10 cellular contexts compared by ENCODE assay signal in the genomic region with DNA sequence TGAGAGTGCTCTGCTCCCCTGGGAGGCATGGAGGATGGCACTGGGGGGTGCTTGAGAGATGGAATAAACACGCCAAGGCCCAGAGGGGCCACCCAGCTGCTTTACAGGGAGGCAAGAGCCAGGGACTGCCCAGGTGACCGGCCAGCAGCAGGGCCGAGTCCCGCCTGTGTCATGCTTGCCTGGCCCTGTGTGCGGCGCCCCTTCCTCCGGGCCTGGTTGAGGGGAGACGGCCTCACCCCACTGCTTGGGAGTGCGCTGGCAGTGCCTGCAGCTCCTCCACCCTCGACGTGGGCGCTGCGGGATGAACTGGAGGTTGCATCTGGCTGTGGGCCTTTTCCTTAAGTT. TPM values are rescaled to one million over a fixed set of nuclear protein-coding genes. Genes with fewer than 3 reads are reported as not detected.
A peak's percentile ranks its signal among the peaks of the same experiment; 100 is the strongest.
DNase-seq lines count a peak whose midpoint lies in the region; ATAC-seq and TF ChIP-seq lines count a peak whose summit lies in the region.
"Had no signal": no experiment of that assay in that cellular context is flagged by ENCODE, and none has a peak within 500 bp of the region (broad histone marks: within the 10 kb centered on the region; RNA-seq: fewer than 3 reads in every experiment).

No MANE protein-coding gene starts in this region.

- TF ChIP-seq CTCF in IMR-90 (conservative IDR thresholded peaks at IDR 0.05; ENCODE audit: low read depth, low read length) (no peak), coronary artery (IDR thresholded peaks at IDR 0.05) (no peak), testis (IDR thresholded peaks at IDR 0.05) (no peak)

- intact Hi-C loops in IMR-90 (cut with micrococcal nuclease) (no loop called here), testis (cut with DNase I; ENCODE audit: low total_unique reads) (no loop called here)

- 33% methylated on average over 3 of the region's 13 CpGs; no CpG with 5 or more reads in 1 of the 2 experiments for WGBS in IMR-90 (ENCODE audit: extremely low coverage in 2 of 2, insufficient read length in 1 of 2), 2 experiments
- WGBS in testis, 2 donors, result 53 to 65% methylated on average over 8 to 13 of the region's 13 CpGs

- no peak for ATAC-seq in IMR-90 (ENCODE audit: low read depth)
- ATAC-seq: activated CD4-positive, alpha-beta T cell treated with anti-CD3 and anti-CD28 coated beads for 36 hours had no signal

- no peak for DNase-seq in IMR-90
- DNase-seq in coronary artery (ENCODE audit: low spot score), result peak; percentile 74
- no peak for DNase-seq in testis
- DNase-seq in activated gamma-delta T cell (lab: John Stamatoyannopoulos, UW), result no peak
- no peak for DNase-seq in NOMO-1 treated with dmso at 0.1 percent for 144 hours (lab: John Stamatoyannopoulos, UW; ENCODE audit: unreplicated experiment)
- DNase-seq in T-helper 9 cell, result no peak
- DNase-seq: activated CD4-positive, alpha-beta T cell treated with anti-CD3 and anti-CD28 coated beads for 36 hours; activated naive CD4-positive, alpha-beta T cell treated with Interleukin-2 at 50 U/mL for 16 hours; NCI-H2107 had no signal

- dilution Hi-C loops in IMR-90 (cut with HindIII; ENCODE audit: low sequenced_read_pairs, unreplicated experiment), result no loop called here

- peaks cover 3 to 39% of the 10 kb centered on the region in 2 experiments; a peak in 2 of 4 replicates for H3K79me1 ChIP-seq in IMR-90 (ENCODE audit: low read depth in 1 of 2, low read length in 2 of 2)

- TF ChIP-seq RAD21 in IMR-90 (IDR thresholded peaks at IDR 0.05; ENCODE audit: low read length), result no peak

- H2BK20ac ChIP-seq in IMR-90 (ENCODE audit: low read depth, low read length), result peak overlapping the region; percentile 96

- peaks cover 34% of the 10 kb centered on the region for H3K9me1 ChIP-seq in IMR-90 (ENCODE audit: insufficient read depth, low read length)

- H4K8ac ChIP-seq in IMR-90 (ENCODE audit: low read depth in 2 of 2, low read length in 2 of 2), result peak overlapping the region; percentile 96 to 99

- H3K4me3 ChIP-seq in IMR-90 (ENCODE audit: insufficient read depth, low read depth, low read length), result no peak overlapping the region
- H3K4me3 ChIP-seq in coronary artery, result peak overlapping the region; percentile 49
- H3K4me3 ChIP-seq in mucosa of stomach (ENCODE audit: low read length), result no peak overlapping the region
- no peak overlapping the region for H3K4me3 ChIP-seq in testis

- H2AK9ac ChIP-seq in IMR-90 (replicated peaks; ENCODE audit: low read depth, low read length, poor library complexity), result peak overlapping the region; percentile 90

- POLR2A ChIA-PET in IMR-90 (lab: Charles Lee; ENCODE audit: unreplicated experiment), result interaction anchor here (0.7 to 1.3 kb wide), 2 partner anchors 9 to 73 kb away, joined by 3 to 7 read pairs; no protein-coding TSS in a partner anchor

- peak overlapping the region; percentile 95 for H3K27ac ChIP-seq in IMR-90 (ENCODE audit: insufficient read depth, low read length)
- peak overlapping the region; percentile 87 to 99 for H3K27ac ChIP-seq in coronary artery
- H3K27ac ChIP-seq in testis, result peak overlapping the region; percentile 39 to 47

- H2AFZ ChIP-seq in IMR-90 (replicated peaks; ENCODE audit: low read length, poor library complexity), result peak overlapping the region; percentile 89

- TF ChIP-seq POLR2A in IMR-90 (IDR thresholded peaks at IDR 0.05; ENCODE audit: low read depth, low read length) (no peak), testis (IDR thresholded peaks at IDR 0.05) (no peak)

- H3K9ac ChIP-seq in IMR-90 (ENCODE audit: low read depth, low read length) (peak overlapping the region; percentile 86), mucosa of stomach (ENCODE audit: low read length) (peak overlapping the region; percentile 24)

- H3K36me3 ChIP-seq in IMR-90 (ENCODE audit: control insufficient read depth, insufficient read depth, low read length) (no peaks in the 10 kb centered on the region), mucosa of stomach (ENCODE audit: control insufficient read depth, insufficient read depth, low read length) (no peaks in the 10 kb centered on the region), testis (ENCODE audit: low read depth, missing control alignments) (no peaks in the 10 kb centered on the region)

- peak overlapping the region; percentile 95 for H3K4ac ChIP-seq in IMR-90 (ENCODE audit: low read depth, low read length)

- H3K56ac ChIP-seq in IMR-90 (ENCODE audit: extremely low read depth, insufficient read depth, low read length), result peak overlapping the region; percentile 94; the same call in 1 of the 2 replicates

- in situ Hi-C loops in IMR-90 (cut with MboI; ENCODE audit: low sequenced_read_pairs), result no loop called here

- H3K27me3 ChIP-seq in IMR-90 (ENCODE audit: control insufficient read depth, insufficient read depth, low read length) (no peaks in the 10 kb centered on the region), mucosa of stomach (ENCODE audit: control insufficient read depth, insufficient read depth, low read length) (peaks cover 15% of the 10 kb centered on the region), testis (no peaks in the 10 kb centered on the region)

- H3K4me1 ChIP-seq in IMR-90 (ENCODE audit: control insufficient read depth, insufficient read depth, low read length) (peaks cover 42% of the 10 kb centered on the region), mucosa of stomach (ENCODE audit: control insufficient read depth, insufficient read depth, low read length) (peaks cover 32% of the 10 kb centered on the region), testis (peaks cover 40% of the 10 kb centered on the region)

- H3K23ac ChIP-seq in IMR-90 (ENCODE audit: low read depth, low read length), result peak overlapping the region; percentile 97

- H3K9me3 ChIP-seq in IMR-90 (ENCODE audit: control insufficient read depth, insufficient read depth, low read length) (peaks cover 6% of the 10 kb centered on the region), mucosa of stomach (ENCODE audit: control insufficient read depth, low read length) (no peaks in the 10 kb centered on the region), testis (no peaks in the 10 kb centered on the region)

- H4K5ac ChIP-seq in IMR-90 (ENCODE audit: low read depth, low read length), result peak overlapping the region; percentile 89

- H3K18ac ChIP-seq in IMR-90 (ENCODE audit: low read depth, low read length), result peak overlapping the region; percentile 86

- H2BK15ac ChIP-seq in IMR-90 (ENCODE audit: low read depth, low read length), result peak overlapping the region; percentile 98; the same call in 2 of the 3 replicates

- H4K20me1 ChIP-seq in IMR-90 (ENCODE audit: insufficient read depth, low read length), result no peaks in the 10 kb centered on the region

- H2BK120ac ChIP-seq in IMR-90 (ENCODE audit: low read depth, low read length), result peak overlapping the region; percentile 93

- H3K14ac ChIP-seq in IMR-90 (replicated peaks; ENCODE audit: low read depth, low read length), result peak overlapping the region; percentile 97

- H4K91ac ChIP-seq in IMR-90 (ENCODE audit: insufficient read depth, low read depth, low read length), result peak overlapping the region; percentile 85

- peak overlapping the region; percentile 75 for H2BK5ac ChIP-seq in IMR-90 (ENCODE audit: low read depth, low read length, poor library complexity, severe bottlenecking)

- BruUV-seq in IMR-90 (replicated peaks; lab: Mats Ljungman, UMichigan), result no TSS peak

- H3K4me2 ChIP-seq in IMR-90 (ENCODE audit: low read depth, low read length), result no peak overlapping the region

- CTCF ChIA-PET in IMR-90 (lab: Yijun Ruan, JAX), result interaction anchor here (1.0 kb wide), 1 partner anchor 14 kb away, joined by 4 read pairs; no protein-coding TSS in a partner anchor

- H2AK5ac ChIP-seq in IMR-90 (ENCODE audit: low read depth, low read length), result peak overlapping the region; percentile 100

TF ChIP-seq in IMR-90, 13 proteins besides CTCF, POLR2A, EP300 and RAD21:
- TF ChIP-seq FOS (IDR thresholded peaks at IDR 0.05; ENCODE audit: low read depth, low read length) (no peak), RFX5 (IDR thresholded peaks at IDR 0.05; ENCODE audit: low read depth, low read length) (no peak), CEBPB (IDR thresholded peaks at IDR 0.05; ENCODE audit: low read depth, low read length) (no peak), MAFK (IDR thresholded peaks at IDR 0.05; ENCODE audit: low read depth, low read length) (no peak), NFE2L2 (IDR thresholded peaks at IDR 0.05; ENCODE audit: low read depth, low read length) (no peak), BHLHE40 (IDR thresholded peaks at IDR 0.05; ENCODE audit: low read depth, low read length) (no peak), RCOR1 (IDR thresholded peaks at IDR 0.05; ENCODE audit: insufficient replicate concordance, low read length) (no peak), SMC3 (IDR thresholded peaks at IDR 0.05; ENCODE audit: low read depth, low read length) (no peak), MAZ (IDR thresholded peaks at IDR 0.05; ENCODE audit: borderline replicate concordance, low read depth, low read length) (no peak)

RNA-seq across cellular contexts. Expression of a gene that starts 33.1 kb away (rescaled TPM):
- total RNA-seq in IMR-90 (2012; rRNA removed) (208 and 222 TPM in 2 replicates), testis (100 to 1,000 TPM; 192 to 236 TPM)
- polyA plus RNA-seq in IMR-90 (2012; rRNA removed) (1,065 and 1,165 TPM in 2 replicates), testis (ENCODE audit: insufficient read depth, low read depth, low replicate concordance) (362 TPM)
- 753 and 1,846 TPM in 2 replicates for polyA plus RNA-seq in IMR-90 (2012; cell fraction: cytosol; rRNA removed)
- polyA plus RNA-seq in IMR-90 (2012; cell fraction: nucleus; rRNA removed; ENCODE audit: low replicate concordance), result 2,830 and 5,552 TPM in 2 replicates

Comparison
In these comparisons a context has a peak if more than half of its experiments do, and no peak if none do; other contexts are left out.
1. H3K27ac ChIP-seq: peak in every context shown above with its lines; median percentile 95 in IMR-90; 93 in coronary artery; 43 in testis.